ENCODE assay signal across 13 cellular contexts in genomic region chr6:158603261-158604047, GRCh38.
"Had no signal": no experiment of that assay in that cellular context is flagged by ENCODE, and none has a peak within 500 bp of the region (broad histone marks: within the 10 kb centered on the region; RNA-seq: fewer than 3 reads in every experiment).

No MANE protein-coding gene starts in this region.

- H3K4me1 ChIP-seq: sigmoid colon had no signal

- H3K27ac ChIP-seq: sigmoid colon, testis had no signal

- H3K27me3 Mint-ChIP-seq: brain, naive B cell had no signal

- H3K9me3 ChIP-seq: sigmoid colon, testis had no signal

- ATAC-seq: esophagus mucosa, left colon had no signal

- DNase-seq: activated naive CD4-positive, alpha-beta T cell treated with anti-CD3 and anti-CD28 coated beads for 36 hours; cerebellar nuclear complex; left colon; naive B cell; occipital lobe; sigmoid colon; stimulated activated CD4-positive, alpha-beta T cell treated with anti-CD3 and anti-CD28 coated beads, Interleukin-12 subunit alpha, Interleukin-12 subunit beta, amount 100 ng/mL, for 4 hours; stimulated activated naive CD4-positive, alpha-beta T cell treated with Interleukin-2 at 50 U/mL for 16 hours; T-helper 2 cell; testis had no signal

- H3K4me1 Mint-ChIP-seq: brain had no signal

- H3K4me3 ChIP-seq: lung, sigmoid colon, testis had no signal

- H3K4me3 Mint-ChIP-seq: activated naive CD4-positive, alpha-beta T cell treated with anti-CD3 and anti-CD28 coated beads for 36 hours; brain; naive B cell had no signal

- H3K27me3 ChIP-seq: sigmoid colon, testis had no signal

- H3K9me3 Mint-ChIP-seq: brain, naive B cell had no signal
